In the genomic region with DNA sequence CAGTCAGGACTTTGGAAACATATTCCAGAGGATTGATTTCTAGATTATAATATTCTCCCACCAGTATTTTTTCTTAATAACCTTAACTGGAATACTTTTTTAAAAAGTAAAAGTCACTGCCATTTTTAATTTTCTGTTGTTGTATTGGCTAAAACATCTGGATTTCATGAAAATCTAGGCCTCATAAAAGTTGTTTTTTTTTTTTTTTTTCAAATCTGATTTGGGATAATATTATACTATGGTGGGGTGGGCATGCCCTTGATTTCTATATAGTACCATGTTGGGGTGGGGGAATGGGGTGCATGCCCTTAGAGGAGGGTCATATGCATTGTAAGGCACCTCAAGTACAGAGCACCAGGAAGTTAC, we compare ENCODE assay signal across 12 cellular contexts. TPM values are rescaled to one million over a fixed set of nuclear protein-coding genes. Genes with fewer than 3 reads are reported as not detected.
A peak's percentile ranks its signal among the peaks of the same experiment; 100 is the strongest.
DNase-seq lines count a peak whose midpoint lies in the region; ATAC-seq, FAIRE-seq and TF ChIP-seq lines count a peak whose summit lies in the region.
"Had no signal": no experiment of that assay in that cellular context is flagged by ENCODE, and none has a peak within 500 bp of the region (broad histone marks: within the 10 kb centered on the region; RNA-seq: fewer than 3 reads in every experiment).

No MANE protein-coding gene starts in this region.

- peaks cover 8% of the 10 kb centered on the region for H3K27me3 ChIP-seq in CD8-positive, alpha-beta memory T cell (ENCODE audit: insufficient read depth, low read length, poor library complexity, severe bottlenecking)
- H3K27me3 ChIP-seq in HepG2 (ENCODE audit: control insufficient read depth in 1 of 2, insufficient read depth in 2 of 2, low read length in 2 of 2) (no peaks in the 10 kb centered on the region), smooth muscle cell (ENCODE audit: low read depth) (no peaks in the 10 kb centered on the region)

- H3K4me3 Mint-ChIP-seq in CD8-positive, alpha-beta memory T cell: peak overlapping the region in 1 of 7 donors; percentile 98
- H3K4me3 Mint-ChIP-seq in WTC11: no peak overlapping the region
- no peak overlapping the region for H3K4me3 Mint-ChIP-seq in stimulated activated memory B cell treated with anti-CD40 and anti-IgM and Interleukin-4, amounts not matched to agents 10 μg/mL and 1 μg/mL and 100 μg/mL, for 72 hours

- TF ChIP-seq CTCF in WTC11 (IDR thresholded peaks at IDR 0.05) (no peak), HepG2 (CRISPR knock-in tag; IDR thresholded peaks at IDR 0.05) (no peak), smooth muscle cell (IDR thresholded peaks at IDR 0.05; ENCODE audit: borderline replicate concordance, insufficient read depth, poor library complexity, severe bottlenecking) (no peak)

- H3K4me1 Mint-ChIP-seq in CD8-positive, alpha-beta memory T cell: peaks cover 16 to 35% (median 19%) of the 10 kb centered on the region in 3 donors
- H3K4me1 Mint-ChIP-seq in WTC11: peaks cover 62% of the 10 kb centered on the region
- peaks cover 31% of the 10 kb centered on the region for H3K4me1 Mint-ChIP-seq in stimulated activated memory B cell treated with anti-CD40 and anti-IgM and Interleukin-4, amounts not matched to agents 10 μg/mL and 1 μg/mL and 100 μg/mL, for 72 hours

- no peaks in the 10 kb centered on the region for H3K9me3 ChIP-seq in CD8-positive, alpha-beta memory T cell (ENCODE audit: low read length)
- H3K9me3 ChIP-seq in HepG2 (ENCODE audit: low read length): no peaks in the 10 kb centered on the region
- H3K9me3 ChIP-seq in smooth muscle cell (replicated peaks; ENCODE audit: low read depth): no peaks in the 10 kb centered on the region

- TF ChIP-seq POLR2A in HepG2 (IDR thresholded peaks at IDR 0.05; ENCODE audit: insufficient read depth in 1 of 2, low read depth in 2 of 2, low read length in 2 of 2): no peak

- in situ Hi-C loops in HepG2 (cut with HindIII; ENCODE audit: extremely low pct_ligation_motif_present, low pct_unique_long_range_greater_than_20kb): no loop called here

- no peak for DNase-seq in CD8-positive, alpha-beta memory T cell
- DNase-seq in WTC11 (ENCODE audit: low spot score) (no peak), HepG2 (ENCODE audit: low spot score) (no peak), smooth muscle cell (lab: John Stamatoyannopoulos, UW; ENCODE audit: unreplicated experiment) (no peak), GDM1 (lab: John Stamatoyannopoulos, UW) (no peak), DMS53 treated with DMSO at 0.1 percent for 48 hours (lab: John Stamatoyannopoulos, UW; ENCODE audit: unreplicated experiment) (no peak)
- DNase-seq: amniotic stem cell, KG1, NCI-H187 had no signal

- no peak for FAIRE-seq in HepG2 (lab: Jason Lieb, UNC)

- H2AFZ ChIP-seq in HepG2 (ENCODE audit: low read length): no peak overlapping the region
- H2AFZ ChIP-seq in smooth muscle cell (ENCODE audit: low read depth): no peak overlapping the region

- H3K4me1 ChIP-seq in CD8-positive, alpha-beta memory T cell (ENCODE audit: insufficient read depth, low read length): peaks cover 11% of the 10 kb centered on the region
- peaks cover 87% of the 10 kb centered on the region for H3K4me1 ChIP-seq in HepG2 (ENCODE audit: insufficient read depth, low read length)
- H3K4me1 ChIP-seq in smooth muscle cell (ENCODE audit: low read depth): peaks cover 67% of the 10 kb centered on the region

- H3K4me2 ChIP-seq in HepG2 (ENCODE audit: low read depth, low read length) (0 out of 2 replicates have a peak overlapping the region, but pooled peaks have one; percentile 8), smooth muscle cell (peak overlapping the region; percentile 96)

- H3K9me3 Mint-ChIP-seq in CD8-positive, alpha-beta memory T cell: no peaks in the 10 kb centered on the region
- no peaks in the 10 kb centered on the region for H3K9me3 Mint-ChIP-seq in WTC11
- H3K9me3 Mint-ChIP-seq in stimulated activated memory B cell treated with anti-CD40 and anti-IgM and Interleukin-4, amounts not matched to agents 10 μg/mL and 1 μg/mL and 100 μg/mL, for 72 hours: no peaks in the 10 kb centered on the region

- no TSS peak for BruUV-seq in HepG2 (replicated peaks; lab: Mats Ljungman, UMichigan)

- no peaks in the 10 kb centered on the region for H4K20me1 ChIP-seq in HepG2 (ENCODE audit: insufficient read depth, low read length)
- H4K20me1 ChIP-seq in smooth muscle cell (ENCODE audit: low read depth): peaks cover 100% of the 10 kb centered on the region

- intact Hi-C loops in HepG2 (cut with micrococcal nuclease; ENCODE audit: unreplicated experiment): no loop called here

- H3K4me3 ChIP-seq in CD8-positive, alpha-beta memory T cell (ENCODE audit: low read length): no peak overlapping the region
- H3K4me3 ChIP-seq in HepG2 (replicated peaks in 1 of 3; ENCODE audit: insufficient read depth in 1 of 3, low read depth in 2 of 3, low read length in 3 of 3): no peak overlapping the region
- no peak overlapping the region for H3K4me3 ChIP-seq in smooth muscle cell

- no peaks in the 10 kb centered on the region for H3K36me3 ChIP-seq in CD8-positive, alpha-beta memory T cell (ENCODE audit: insufficient read depth, low read length)
- peaks cover 0 to 2% of the 10 kb centered on the region in 2 experiments; a peak in 1 of 5 replicates for H3K36me3 ChIP-seq in HepG2 (replicated peaks in 1 of 2; ENCODE audit: control insufficient read depth in 1 of 2, insufficient read depth in 2 of 2, low read length in 2 of 2)
- H3K36me3 ChIP-seq in smooth muscle cell (ENCODE audit: low read depth): no peaks in the 10 kb centered on the region

- CTCF ChIA-PET in CD8-positive, alpha-beta memory T cell (lab: Charles Lee): no interaction called here
- CTCF ChIA-PET in WTC11 (lab: Charles Lee): no interaction called here
- CTCF ChIA-PET in HepG2 (lab: Yijun Ruan, JAX; ENCODE audit: low intra/inter-chr PET ratio, low total read pairs): no interaction called here

- H3K36me3 Mint-ChIP-seq in CD8-positive, alpha-beta memory T cell: peaks cover 0 to 5% (median 0%) of the 10 kb centered on the region in 3 donors
- H3K36me3 Mint-ChIP-seq in WTC11: peaks cover 63% of the 10 kb centered on the region
- peaks cover 2% of the 10 kb centered on the region for H3K36me3 Mint-ChIP-seq in stimulated activated memory B cell treated with anti-CD40 and anti-IgM and Interleukin-4, amounts not matched to agents 10 μg/mL and 1 μg/mL and 100 μg/mL, for 72 hours

- TF ChIP-seq RAD21 in HepG2 (CRISPR knock-in tag; IDR thresholded peaks at IDR 0.05): no peak

- H3F3A ChIP-seq in smooth muscle cell (ENCODE audit: low read depth): peaks cover 86% of the 10 kb centered on the region

- TF ChIP-seq EP300 in HepG2 (IDR thresholded peaks at IDR 0.05; ENCODE audit: low read depth in 2 of 2, low read length in 2 of 2) (no peak), HepG2 (CRISPR knock-in tag; IDR thresholded peaks at IDR 0.05; ENCODE audit: borderline replicate concordance) (no peak)

- POLR2A ChIA-PET in CD8-positive, alpha-beta memory T cell (lab: Charles Lee): no interaction called here
- POLR2A ChIA-PET in WTC11 (lab: Charles Lee) (interaction anchor here (0.6 to 1.0 kb wide), 3 partner anchors 10 to 137 kb away, joined by 3 to 4 read pairs (median 3); partner anchors contain the start of gene RAB8B), HepG2 (lab: Yijun Ruan, JAX) (interaction anchor here (1.2 to 1.5 kb wide), 2 partner anchors 37 to 43 kb away, joined by 4 read pairs; no protein-coding TSS in a partner anchor)

- ATAC-seq in WTC11: no peak
- ATAC-seq in HepG2: no peak
- ATAC-seq in HG02884 (IDR thresholded peaks at IDR 0.05; ENCODE audit: unreplicated experiment): no peak
- no peak for ATAC-seq in stimulated activated memory B cell treated with anti-CD40 and anti-IgM and Interleukin-4, amounts not matched to agents 10 μg/mL and 1 μg/mL and 100 μg/mL, for 72 hours
- ATAC-seq: sciatic nerve had no signal

- peak overlapping the region in 1 of 8 donors; percentile 3 for H3K27ac Mint-ChIP-seq in CD8-positive, alpha-beta memory T cell
- 0 out of 2 replicates have a peak overlapping the region, but pooled peaks have one; percentile 61 for H3K27ac Mint-ChIP-seq in WTC11
- no peak overlapping the region for H3K27ac Mint-ChIP-seq in stimulated activated memory B cell treated with anti-CD40 and anti-IgM and Interleukin-4, amounts not matched to agents 10 μg/mL and 1 μg/mL and 100 μg/mL, for 72 hours

- H3K9ac ChIP-seq in HepG2 (ENCODE audit: insufficient read depth, low read depth, low read length): no peak overlapping the region
- no peak overlapping the region for H3K9ac ChIP-seq in smooth muscle cell (ENCODE audit: low read depth)

- H3K79me2 ChIP-seq in HepG2 (ENCODE audit: insufficient read depth, low read length) (peaks cover 60% of the 10 kb centered on the region), smooth muscle cell (ENCODE audit: low read depth) (peaks cover 25% of the 10 kb centered on the region)

- peaks cover 4 to 5% of the 10 kb centered on the region in 2 donors for H3K27me3 Mint-ChIP-seq in CD8-positive, alpha-beta memory T cell
- no peaks in the 10 kb centered on the region for H3K27me3 Mint-ChIP-seq in WTC11 (ENCODE audit: low read depth)
- peaks cover 7% of the 10 kb centered on the region for H3K27me3 Mint-ChIP-seq in stimulated activated memory B cell treated with anti-CD40 and anti-IgM and Interleukin-4, amounts not matched to agents 10 μg/mL and 1 μg/mL and 100 μg/mL, for 72 hours

- H3K27ac ChIP-seq in CD8-positive, alpha-beta memory T cell (ENCODE audit: low read depth, low read length): peak overlapping the region; percentile 49
- H3K27ac ChIP-seq in HepG2 (ENCODE audit: extremely low read length, insufficient read depth, low read length): peak overlapping the region; percentile 17
- peak overlapping the region; percentile 80 for H3K27ac ChIP-seq in smooth muscle cell (ENCODE audit: low read depth)

RNA-seq across cellular contexts. Expression of gene TPM1, which starts 9.1 kb away (rescaled TPM):
- total RNA-seq in CD8-positive, alpha-beta memory T cell: 1 to 10 TPM; 9.4 to 9.9 TPM
- polyA plus RNA-seq in CD8-positive, alpha-beta memory T cell: 8.3 TPM
- total RNA-seq in WTC11 (2021) (370 to 421 TPM (median 382 TPM) in 3 replicates), HepG2 (2016; rRNA removed; fragmentation: Illumina TruSeq; extraction: Trizol) (98.9 and 113 TPM in 2 replicates), smooth muscle cell (1,694 and 1,869 TPM in 2 replicates)
- total RNA-seq in HepG2 (2016; cell fraction: cytosol; rRNA removed; fragmentation: Illumina TruSeq; extraction: Trizol; ENCODE audit: low read depth): 49.9 and 54.7 TPM in 2 replicates
- 98.4 and 114 TPM in 2 replicates for total RNA-seq in HepG2 (2016; cell fraction: insoluble cytoplasmic fraction; rRNA removed; fragmentation: Illumina TruSeq; extraction: Trizol)
- total RNA-seq in HepG2 (2016; cell fraction: membrane; rRNA removed; fragmentation: Illumina TruSeq; extraction: Trizol): 81.1 and 86.7 TPM in 2 replicates
- total RNA-seq in HepG2 (2016; cell fraction: nucleus; rRNA removed; fragmentation: Illumina TruSeq; extraction: Trizol): 75.6 and 78.8 TPM in 2 replicates
- polyA plus RNA-seq in HepG2 (2011; rRNA removed) (92.4 and 109 TPM in 2 replicates), smooth muscle cell (1,915 and 2,406 TPM in 2 replicates)
- polyA plus RNA-seq in HepG2 (2011; cell fraction: cytosol; rRNA removed): 45.6 and 56.5 TPM in 2 replicates
- 245 and 247 TPM in 2 replicates for polyA plus RNA-seq in HepG2 (2011; cell fraction: nucleus; rRNA removed)
- polyA plus RNA-seq in HepG2 (2012): 72.3 and 73.8 TPM in 2 replicates
- polyA plus RNA-seq in HepG2 (2016; cell fraction: cytosol; fragmentation: Illumina TruSeq; extraction: Trizol; ENCODE audit: low read depth): 39.7 and 50.0 TPM in 2 replicates
- polyA plus RNA-seq in HepG2 (2016; cell fraction: insoluble cytoplasmic fraction; fragmentation: Illumina TruSeq; extraction: Trizol; ENCODE audit: low read depth): 112 and 120 TPM in 2 replicates
- polyA plus RNA-seq in HepG2 (2016; cell fraction: membrane; fragmentation: Illumina TruSeq; extraction: Trizol; ENCODE audit: low read depth): 59.4 and 60.5 TPM in 2 replicates
- polyA plus RNA-seq in HepG2 (2016; cell fraction: nucleus; fragmentation: Illumina TruSeq; extraction: Trizol; ENCODE audit: insufficient read depth, low read depth): 97.1 and 98.9 TPM in 2 replicates
- polyA minus RNA-seq in HepG2 (2011; rRNA and poly(A)+ RNA removed; ENCODE audit: low replicate concordance): 56.1 and 110 TPM in 2 replicates
- polyA minus RNA-seq in HepG2 (2011; cell fraction: cytosol; rRNA and poly(A)+ RNA removed): 22.5 and 29.1 TPM in 2 replicates
- 274 and 286 TPM in 2 replicates for polyA minus RNA-seq in HepG2 (2011; cell fraction: nucleus; rRNA and poly(A)+ RNA removed)

Comparison
In these comparisons a context has a peak if more than half of its experiments do, and no peak if none do; other contexts are left out.
1. H3K27ac ChIP-seq: peak in every context shown above with its lines; median percentile 80 in smooth muscle cell; 49 in CD8-positive, alpha-beta memory T cell; 17 in HepG2.